In genomic region chr6:118755941-118756646, GRCh38 we compare ENCODE assay signal across 11 cellular contexts.
"Had no signal": no experiment of that assay in that cellular context is flagged by ENCODE, and none has a peak within 500 bp of the region (broad histone marks: within the 10 kb centered on the region; RNA-seq: fewer than 3 reads in every experiment).

No MANE protein-coding gene starts in this region.

- H3K27me3 Mint-ChIP-seq: activated naive CD4-positive, alpha-beta T cell treated with anti-CD3 and anti-CD28 coated beads, Interleukin-2, amount 50 U/mL, for 24 hours; naive B cell had no signal

- H3K9me3 Mint-ChIP-seq: T-helper 2 cell treated with Interferon-gamma antibody and Interleukin-4, amounts not matched to agents 5 μg/mL and 100 μg/mL, for 36 hours had no signal

- DNase-seq: glutamatergic neuron; left cardiac atrium; lower lobe of right lung; naive B cell; psoas muscle; spleen; stimulated activated CD4-positive, alpha-beta T cell treated with anti-CD3 and anti-CD28 coated beads, Interleukin-2, amount 100 ng/mL, for 24 hours; stimulated activated naive CD4-positive, alpha-beta T cell had no signal

- H3K27ac Mint-ChIP-seq: activated naive CD4-positive, alpha-beta T cell treated with anti-CD3 and anti-CD28 coated beads, Interleukin-2, amount 50 U/mL, for 24 hours; T-helper 2 cell treated with Interferon-gamma antibody and Interleukin-4, amounts not matched to agents 5 μg/mL and 100 μg/mL, for 36 hours had no signal

- H3K36me3 Mint-ChIP-seq: activated naive CD4-positive, alpha-beta T cell treated with anti-CD3 and anti-CD28 coated beads, Interleukin-2, amount 50 U/mL, for 24 hours; naive B cell had no signal

- H3K4me3 Mint-ChIP-seq: activated naive CD4-positive, alpha-beta T cell treated with anti-CD3 and anti-CD28 coated beads, Interleukin-2, amount 50 U/mL, for 24 hours; naive B cell; T-helper 2 cell treated with Interferon-gamma antibody and Interleukin-4, amounts not matched to agents 5 μg/mL and 100 μg/mL, for 36 hours had no signal

- ATAC-seq: left cardiac atrium, lower lobe of right lung, psoas muscle, sciatic nerve had no signal
